Comparison of ENCODE assay signal across 18 cellular contexts in the genomic region with DNA sequence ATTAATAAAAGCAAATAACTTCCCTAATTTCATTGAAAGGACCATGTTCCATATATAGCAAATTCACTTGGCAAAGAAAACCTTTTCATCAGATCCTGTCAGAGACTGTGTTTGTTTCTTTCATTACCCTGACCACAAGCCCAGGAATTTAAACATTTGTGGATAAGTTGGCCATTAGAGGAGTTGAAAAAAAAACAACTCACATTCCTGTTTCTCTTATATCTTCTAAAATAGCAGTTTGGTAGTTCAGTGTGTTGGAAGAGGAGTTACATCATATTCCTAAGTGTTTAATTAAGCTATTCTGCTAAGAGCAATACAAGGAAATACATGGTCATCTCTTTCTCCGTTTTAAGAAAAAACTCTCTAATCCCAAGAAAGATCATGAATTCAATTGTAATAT.
DNase-seq lines count a peak whose midpoint lies in the region; ATAC-seq and TF ChIP-seq lines count a peak whose summit lies in the region.
"Had no signal": no experiment of that assay in that cellular context is flagged by ENCODE, and none has a peak within 500 bp of the region (broad histone marks: within the 10 kb centered on the region; RNA-seq: fewer than 3 reads in every experiment).

No MANE protein-coding gene starts in this region.

- no peak overlapping the region for H3K4me3 ChIP-seq in AG09309 (ENCODE audit: control insufficient read depth, low read depth, low read length)
- H3K4me3 ChIP-seq in choroid plexus epithelial cell (ENCODE audit: low read depth, low read length): no peak overlapping the region
- no peak overlapping the region for H3K4me3 ChIP-seq in mesodermal cell (ENCODE audit: extremely low read depth, insufficient read depth, low read length, poor library complexity, severe bottlenecking)
- H3K4me3 ChIP-seq: lung had no signal

- no peak overlapping the region for H3K27ac Mint-ChIP-seq in effector memory CD8-positive, alpha-beta T cell
- H3K27ac Mint-ChIP-seq: H9; stimulated activated effector memory CD8-positive, alpha-beta T cell treated with anti-CD3 and anti-CD28 coated beads, Interleukin-12 subunit alpha, Interleukin-12 subunit beta, amount 100 ng/mL, for 72 hours had no signal

- no peaks in the 10 kb centered on the region for H3K4me1 Mint-ChIP-seq in effector memory CD8-positive, alpha-beta T cell (ENCODE audit: low read depth in 2 of 2)
- H3K4me1 Mint-ChIP-seq: H9; stimulated activated effector memory CD8-positive, alpha-beta T cell treated with anti-CD3 and anti-CD28 coated beads, Interleukin-12 subunit alpha, Interleukin-12 subunit beta, amount 100 ng/mL, for 72 hours had no signal

- ATAC-seq in effector memory CD8-positive, alpha-beta T cell (replicated peaks): no peak
- ATAC-seq in GM19452 (IDR thresholded peaks at IDR 0.05; ENCODE audit: unreplicated experiment): no peak
- ATAC-seq: activated T-cell treated with anti-CD3 and anti-CD28 coated beads, Interleukin-2, amount 50 U/mL, for 4 hours; stimulated activated effector memory CD8-positive, alpha-beta T cell treated with anti-CD3 and anti-CD28 coated beads, Interleukin-12 subunit alpha, Interleukin-12 subunit beta, amount 100 ng/mL, for 72 hours had no signal

- DNase-seq in AG09309 (ENCODE audit: low read depth) (peak; percentile 31), LHCN-M2 (ENCODE audit: low read depth) (peak; percentile 87), choroid plexus epithelial cell (ENCODE audit: low read depth) (peak; percentile 89), erythroblast (lab: John Stamatoyannopoulos, UW) (no peak), SW 1271 (lab: John Stamatoyannopoulos, UW) (no peak)
- no peak for DNase-seq in effector memory CD8-positive, alpha-beta T cell
- DNase-seq: activated CD4-positive, alpha-beta T cell treated with anti-CD3 and anti-CD28 coated beads, Interleukin-2, amount 50 U/mL, for 1 hour; activated T-cell treated with anti-CD3 and anti-CD28 coated beads, Interleukin-2, amount 50 U/mL, for 4 hours; H9; NCI-H1092 treated with DMSO at 0.1 percent for 48 hours; NK-92 treated with Interleukin-12 subunit alpha and Interleukin-12 subunit beta, amount 100 ng/mL, for 24 hours; trophoblast cell had no signal

- H3K4me1 ChIP-seq in mesodermal cell (ENCODE audit: control insufficient read depth, insufficient read depth, low read length, poor library complexity, severe bottlenecking): no peaks in the 10 kb centered on the region

- no peaks in the 10 kb centered on the region for H3K36me3 ChIP-seq in mesodermal cell (ENCODE audit: control insufficient read depth, insufficient read depth, low read length)
- H3K36me3 ChIP-seq: neutrophil had no signal

- TF ChIP-seq POLR2A in erythroblast (IDR thresholded peaks at IDR 0.05; ENCODE audit: low read length): no peak

- peak overlapping the region; percentile 0 for H3K27ac ChIP-seq in mesodermal cell (ENCODE audit: low read depth, low read length, severe bottlenecking)
- H3K27ac ChIP-seq: epithelial cell of prostate, neutrophil had no signal

- H3K9me3 Mint-ChIP-seq in effector memory CD8-positive, alpha-beta T cell: peaks cover 0 to 2% of the 10 kb centered on the region in 2 donors
- H3K9me3 Mint-ChIP-seq: activated T-cell treated with anti-CD3 and anti-CD28 coated beads, Interleukin-2, amount 50 U/mL, for 4 hours; H9; stimulated activated effector memory CD8-positive, alpha-beta T cell treated with anti-CD3 and anti-CD28 coated beads, Interleukin-12 subunit alpha, Interleukin-12 subunit beta, amount 100 ng/mL, for 72 hours had no signal

- no peaks in the 10 kb centered on the region for H3K36me3 Mint-ChIP-seq in effector memory CD8-positive, alpha-beta T cell (ENCODE audit: insufficient read depth)
- H3K36me3 Mint-ChIP-seq: stimulated activated effector memory CD8-positive, alpha-beta T cell treated with anti-CD3 and anti-CD28 coated beads, Interleukin-12 subunit alpha, Interleukin-12 subunit beta, amount 100 ng/mL, for 72 hours had no signal

- WGBS in mesodermal cell (ENCODE audit: insufficient coverage in 2 of 2), 2 experiments: no CpG with 5 or more reads among the region's 1 CpG

- no peak for TF ChIP-seq CTCF in AG09309 (IDR thresholded peaks at IDR 0.05; ENCODE audit: control insufficient read depth, insufficient read depth, low read depth, low read length, missing control alignments)
- no peak for TF ChIP-seq CTCF in choroid plexus epithelial cell (conservative IDR thresholded peaks at IDR 0.05; ENCODE audit: low read depth, low read length)

- H3K9me3 ChIP-seq in mesodermal cell (ENCODE audit: control insufficient read depth, low read length): no peaks in the 10 kb centered on the region
- H3K9me3 ChIP-seq: neutrophil had no signal

- no peaks in the 10 kb centered on the region for H3K27me3 Mint-ChIP-seq in effector memory CD8-positive, alpha-beta T cell

- no peak overlapping the region for H3K4me3 Mint-ChIP-seq in effector memory CD8-positive, alpha-beta T cell
- H3K4me3 Mint-ChIP-seq: activated T-cell treated with anti-CD3 and anti-CD28 coated beads, Interleukin-2, amount 50 U/mL, for 4 hours; H9; stimulated activated effector memory CD8-positive, alpha-beta T cell treated with anti-CD3 and anti-CD28 coated beads, Interleukin-12 subunit alpha, Interleukin-12 subunit beta, amount 100 ng/mL, for 72 hours had no signal

Comparison
In these comparisons a context has a peak if more than half of its experiments do, and no peak if none do; other contexts are left out.
1. DNase-seq: peak in AG09309 (single experiment), LHCN-M2 (single experiment) and choroid plexus epithelial cell (single experiment); none in erythroblast (0 of 2), SW 1271 (0 of 2) and effector memory CD8-positive, alpha-beta T cell (0 of 3).